24 cellular contexts compared by ENCODE assay signal in the genomic region with DNA sequence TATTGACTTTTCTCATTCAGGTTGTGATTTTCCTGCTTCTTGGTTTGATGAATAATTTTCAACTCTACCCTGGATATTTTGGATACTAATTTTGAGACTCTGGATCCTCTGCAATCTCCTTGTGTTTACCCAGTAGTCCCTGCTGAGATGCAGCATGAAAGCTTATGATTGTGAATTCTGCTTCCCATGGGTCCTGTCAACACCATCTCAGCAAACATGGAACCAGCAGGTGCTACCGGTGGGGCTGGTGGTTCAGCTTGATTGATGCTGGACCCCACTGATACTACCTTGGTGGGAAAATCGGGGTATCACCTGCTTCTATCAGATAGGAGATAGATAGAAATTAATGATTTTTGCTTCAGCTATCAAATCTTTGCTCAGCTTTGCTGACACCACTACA.
"Had no signal": no experiment of that assay in that cellular context is flagged by ENCODE, and none has a peak within 500 bp of the region (broad histone marks: within the 10 kb centered on the region; RNA-seq: fewer than 3 reads in every experiment).

No MANE protein-coding gene starts in this region.

- H3K4me3 Mint-ChIP-seq: activated T-helper 17 cell treated with anti-CD3 and anti-CD28 coated beads, Interleukin-2, amount 50 U/mL, for 72 hours; brain; dendritic cell treated with granulocyte-macrophage colony-stimulating factor and Interleukin-4, amounts not matched to agents 40 ng/mL and 50 ng/mL, for 4 days had no signal

- H3K27me3 ChIP-seq: gastrocnemius medialis, spleen, tibial artery had no signal

- H3K36me3 ChIP-seq: gastrocnemius medialis, spleen, tibial artery had no signal

- H3K9me3 Mint-ChIP-seq: activated T-helper 17 cell treated with anti-CD3 and anti-CD28 coated beads, Interleukin-2, amount 50 U/mL, for 72 hours; dendritic cell treated with granulocyte-macrophage colony-stimulating factor and Interleukin-4, amounts not matched to agents 40 ng/mL and 50 ng/mL, for 4 days; naive B cell had no signal

- H3K9me3 ChIP-seq: gastrocnemius medialis, spleen, tibial artery had no signal

- H3K27ac Mint-ChIP-seq: activated naive CD4-positive, alpha-beta T cell treated with anti-CD3 and anti-CD28 coated beads, Interleukin-2, amount 50 U/mL, for 72 hours; activated T-helper 17 cell treated with anti-CD3 and anti-CD28 coated beads, Interleukin-2, amount 50 U/mL, for 72 hours; brain; dendritic cell treated with granulocyte-macrophage colony-stimulating factor and Interleukin-4, amounts not matched to agents 40 ng/mL and 50 ng/mL, for 4 days; naive B cell had no signal

- H3K27ac ChIP-seq: gastrocnemius medialis, spleen had no signal

- H3K4me1 Mint-ChIP-seq: activated T-helper 17 cell treated with anti-CD3 and anti-CD28 coated beads, Interleukin-2, amount 50 U/mL, for 72 hours; naive B cell had no signal

- H3K4me3 ChIP-seq: gastrocnemius medialis, spleen, tibial artery had no signal

- DNase-seq: activated CD4-positive, alpha-beta T cell treated with anti-CD3 and anti-CD28 coated beads, Interleukin-2, amount 50 U/mL, for 1 hour; activated CD4-positive, CD25-positive, alpha-beta regulatory T cell treated with anti-CD3 and anti-CD28 coated beads, Interleukin-2, amount 50 U/mL, for 72 hours; activated T-cell treated with anti-CD3 and anti-CD28 coated beads, Interleukin-2, amount 50 U/mL, for 1 hour; aorta; caudate nucleus; effector CD4-positive, alpha-beta T cell; gastrocnemius medialis; head of caudate nucleus; hypothalamus; mesenchymal stem cell; naive B cell; occipital lobe; retina; spleen; stimulated activated CD4-positive, alpha-beta T cell treated with anti-CD3 and anti-CD28 coated beads, Interleukin-4, amount 100 ng/mL, for 1 hour; stimulated activated naive CD8-positive, alpha-beta T cell treated with anti-CD3 and anti-CD28 coated beads, Interleukin-15, Interleukin-2, amounts not matched to agents 100 U/mL and 50 U/mL, for 24 hours; tibial artery had no signal

- H3K36me3 Mint-ChIP-seq: naive B cell had no signal

- ATAC-seq: activated naive CD4-positive, alpha-beta T cell treated with anti-CD3 and anti-CD28 coated beads, Interleukin-2, amount 50 U/mL, for 72 hours; activated T-helper 17 cell treated with anti-CD3 and anti-CD28 coated beads, Interleukin-2, amount 50 U/mL, for 72 hours; esophagus mucosa; gastrocnemius medialis; left colon; SK-N-SH treated with all-trans-retinoic acid at 6 μM for 48 hours; stimulated activated naive CD8-positive, alpha-beta T cell treated with anti-CD3 and anti-CD28 coated beads, Interleukin-15, Interleukin-2, amounts not matched to agents 100 U/mL and 50 U/mL, for 24 hours had no signal
